In the genomic region with DNA sequence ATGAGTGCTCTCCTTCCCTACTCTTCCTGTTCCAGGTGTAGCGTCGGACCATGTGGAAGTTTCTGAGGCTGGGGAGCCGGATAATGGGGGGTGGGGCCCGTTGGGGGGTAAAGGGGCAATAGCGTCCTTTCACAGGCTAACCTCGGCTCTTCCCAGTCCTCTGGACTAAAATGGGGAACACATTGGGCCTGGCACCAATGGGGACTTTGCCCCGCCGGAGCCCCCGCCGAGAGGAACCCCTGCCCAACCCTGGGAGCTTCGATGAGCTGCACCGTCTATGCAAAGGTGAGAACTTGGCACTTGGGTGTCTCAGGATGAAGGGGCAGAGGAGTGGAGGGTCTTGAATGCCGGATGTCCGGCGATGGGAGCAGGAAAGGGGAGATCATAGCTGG, we compare ENCODE assay signal across 1 cellular context.
TF ChIP-seq lines count a peak whose summit lies in the region.

No MANE protein-coding gene starts in this region.

TF ChIP-seq in HepG2, 621 proteins besides CTCF, POLR2A, EP300 and RAD21:
- TF ChIP-seq ZNF773 (CRISPR knock-in tag; IDR thresholded peaks at IDR 0.05; ENCODE audit: borderline replicate concordance) (no peak), SNAI1 (CRISPR knock-in tag; IDR thresholded peaks at IDR 0.05; ENCODE audit: borderline replicate concordance) (0 out of 2 replicates have a peak, but pooled peaks have one; percentile 12), SSRP1 (CRISPR knock-in tag; IDR thresholded peaks at IDR 0.05) (0 out of 2 replicates have a peak, but pooled peaks have one; percentile 15), ZNF792 (CRISPR knock-in tag; IDR thresholded peaks at IDR 0.05) (no peak; the same call in 1 of the 2 replicates), HDAC1 (CRISPR knock-in tag; IDR thresholded peaks at IDR 0.05) (peak; percentile 10; the same call in 1 of the 2 replicates), ZNF354B (CRISPR knock-in tag; IDR thresholded peaks at IDR 0.05) (0 out of 2 replicates have a peak, but pooled peaks have one; percentile 20), GABPA (IDR thresholded peaks at IDR 0.05; ENCODE audit: low read depth, low read length) (0 out of 2 replicates have a peak, but pooled peaks have one; percentile 27), GABPA (CRISPR knock-in tag; IDR thresholded peaks at IDR 0.05; ENCODE audit: low read depth) (no peak), MEIS2 (CRISPR knock-in tag; IDR thresholded peaks at IDR 0.05) (no peak), UBTF (CRISPR knock-in tag; IDR thresholded peaks at IDR 0.05) (peak; percentile 28; the same call in 1 of the 2 replicates), POLR2G (IDR thresholded peaks at IDR 0.05; ENCODE audit: low read depth, low read length) (0 out of 2 replicates have a peak, but pooled peaks have one; percentile 14), ZFAT (CRISPR knock-in tag; conservative IDR thresholded peaks at IDR 0.05) (no peak), NFYB (CRISPR knock-in tag; IDR thresholded peaks at IDR 0.05) (no peak), FOXK1 (CRISPR knock-in tag; IDR thresholded peaks at IDR 0.05; ENCODE audit: borderline replicate concordance, low read depth) (no peak), ZFY (CRISPR knock-in tag; IDR thresholded peaks at IDR 0.05) (peak; percentile 23), CSRNP1 (CRISPR knock-in tag; IDR thresholded peaks at IDR 0.05) (0 out of 2 replicates have a peak, but pooled peaks have one; percentile 34), NFKB2 (CRISPR knock-in tag; IDR thresholded peaks at IDR 0.05; ENCODE audit: borderline replicate concordance) (0 out of 2 replicates have a peak, but pooled peaks have one; percentile 33), ZFP90 (CRISPR knock-in tag; IDR thresholded peaks at IDR 0.05; ENCODE audit: borderline replicate concordance) (0 out of 2 replicates have a peak, but pooled peaks have one; percentile 37), RXRB (CRISPR knock-in tag; IDR thresholded peaks at IDR 0.05; ENCODE audit: borderline replicate concordance) (no peak), PAWR (CRISPR knock-in tag; IDR thresholded peaks at IDR 0.05; ENCODE audit: borderline replicate concordance) (no peak), NFIC (IDR thresholded peaks at IDR 0.05; ENCODE audit: low read length) (no peak), ZNF280D (CRISPR knock-in tag; IDR thresholded peaks at IDR 0.05) (no peak), TMF1 (CRISPR knock-in tag; IDR thresholded peaks at IDR 0.05; ENCODE audit: low read depth) (0 out of 2 replicates have a peak, but pooled peaks have one; percentile 22)
- TF ChIP-seq, protein P1, sequence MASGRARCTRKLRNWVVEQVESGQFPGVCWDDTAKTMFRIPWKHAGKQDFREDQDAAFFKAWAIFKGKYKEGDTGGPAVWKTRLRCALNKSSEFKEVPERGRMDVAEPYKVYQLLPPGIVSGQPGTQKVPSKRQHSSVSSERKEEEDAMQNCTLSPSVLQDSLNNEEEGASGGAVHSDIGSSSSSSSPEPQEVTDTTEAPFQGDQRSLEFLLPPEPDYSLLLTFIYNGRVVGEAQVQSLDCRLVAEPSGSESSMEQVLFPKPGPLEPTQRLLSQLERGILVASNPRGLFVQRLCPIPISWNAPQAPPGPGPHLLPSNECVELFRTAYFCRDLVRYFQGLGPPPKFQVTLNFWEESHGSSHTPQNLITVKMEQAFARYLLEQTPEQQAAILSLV (CRISPR knock-in tag; IDR thresholded peaks at IDR 0.05; ENCODE audit: borderline replicate concordance), result 0 out of 2 replicates have a peak, but pooled peaks have one; percentile 11
- TF ChIP-seq, protein P2, sequence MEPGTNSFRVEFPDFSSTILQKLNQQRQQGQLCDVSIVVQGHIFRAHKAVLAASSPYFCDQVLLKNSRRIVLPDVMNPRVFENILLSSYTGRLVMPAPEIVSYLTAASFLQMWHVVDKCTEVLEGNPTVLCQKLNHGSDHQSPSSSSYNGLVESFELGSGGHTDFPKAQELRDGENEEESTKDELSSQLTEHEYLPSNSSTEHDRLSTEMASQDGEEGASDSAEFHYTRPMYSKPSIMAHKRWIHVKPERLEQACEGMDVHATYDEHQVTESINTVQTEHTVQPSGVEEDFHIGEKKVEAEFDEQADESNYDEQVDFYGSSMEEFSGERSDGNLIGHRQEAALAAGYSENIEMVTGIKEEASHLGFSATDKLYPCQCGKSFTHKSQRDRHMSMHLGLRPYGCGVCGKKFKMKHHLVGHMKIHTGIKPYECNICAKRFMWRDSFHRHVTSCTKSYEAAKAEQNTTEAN (CRISPR knock-in tag; conservative IDR thresholded peaks at IDR 0.05), result no peak
- TF ChIP-seq, protein P3, sequence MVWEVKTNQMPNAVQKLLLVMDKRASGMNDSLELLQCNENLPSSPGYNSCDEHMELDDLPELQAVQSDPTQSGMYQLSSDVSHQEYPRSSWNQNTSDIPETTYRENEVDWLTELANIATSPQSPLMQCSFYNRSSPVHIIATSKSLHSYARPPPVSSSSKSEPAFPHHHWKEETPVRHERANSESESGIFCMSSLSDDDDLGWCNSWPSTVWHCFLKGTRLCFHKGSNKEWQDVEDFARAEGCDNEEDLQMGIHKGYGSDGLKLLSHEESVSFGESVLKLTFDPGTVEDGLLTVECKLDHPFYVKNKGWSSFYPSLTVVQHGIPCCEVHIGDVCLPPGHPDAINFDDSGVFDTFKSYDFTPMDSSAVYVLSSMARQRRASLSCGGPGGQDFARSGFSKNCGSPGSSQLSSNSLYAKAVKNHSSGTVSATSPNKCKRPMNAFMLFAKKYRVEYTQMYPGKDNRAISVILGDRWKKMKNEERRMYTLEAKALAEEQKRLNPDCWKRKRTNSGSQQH (CRISPR knock-in tag; IDR thresholded peaks at IDR 0.05; ENCODE audit: low read depth), result 0 out of 2 replicates have a peak, but pooled peaks have one; percentile 23
